Comparison of ENCODE assay signal across 1 cellular context in genomic region chr4:185209852-185210101, GRCh38.
TF ChIP-seq lines count a peak whose summit lies in the region.

No MANE protein-coding gene starts in this region.

TF ChIP-seq in K562, 482 proteins besides CTCF, POLR2A, EP300 and RAD21:
- peak; percentile 21; the same call in 1 of the 2 replicates for TF ChIP-seq PHF8 (IDR thresholded peaks at IDR 0.05; ENCODE audit: borderline replicate concordance, low read length)
- peak; percentile 11 for TF ChIP-seq RBBP5 (IDR thresholded peaks at IDR 0.05; ENCODE audit: borderline replicate concordance, insufficient read depth, low read length, poor library complexity, severe bottlenecking)
- peak; percentile 63; the same call in 1 of the 2 replicates for TF ChIP-seq RBFOX2 (IDR thresholded peaks at IDR 0.05; ENCODE audit: low read depth, low read length)
- peak; percentile 31 for TF ChIP-seq HMGN3 (IDR thresholded peaks at IDR 0.05; ENCODE audit: borderline replicate concordance, extremely low read depth, insufficient read length, low read depth, low read length)
- peak; percentile 63 for TF ChIP-seq POLR2G (IDR thresholded peaks at IDR 0.05; ENCODE audit: low read depth, low read length)
